Comparison of ENCODE assay signal across 1 cellular context in genomic region chrX:154547245-154548027, GRCh38.
TF ChIP-seq lines count a peak whose summit lies in the region.

Gene IKBKG, plus strand, starts transcription at chrX:154547620. Its CDS starts 4,383 bp downstream, at chrX:154552003.

TF ChIP-seq in K562, 482 proteins besides CTCF, POLR2A, EP300 and RAD21 (continued from another document and continues in another):
- TF ChIP-seq, protein P1, sequence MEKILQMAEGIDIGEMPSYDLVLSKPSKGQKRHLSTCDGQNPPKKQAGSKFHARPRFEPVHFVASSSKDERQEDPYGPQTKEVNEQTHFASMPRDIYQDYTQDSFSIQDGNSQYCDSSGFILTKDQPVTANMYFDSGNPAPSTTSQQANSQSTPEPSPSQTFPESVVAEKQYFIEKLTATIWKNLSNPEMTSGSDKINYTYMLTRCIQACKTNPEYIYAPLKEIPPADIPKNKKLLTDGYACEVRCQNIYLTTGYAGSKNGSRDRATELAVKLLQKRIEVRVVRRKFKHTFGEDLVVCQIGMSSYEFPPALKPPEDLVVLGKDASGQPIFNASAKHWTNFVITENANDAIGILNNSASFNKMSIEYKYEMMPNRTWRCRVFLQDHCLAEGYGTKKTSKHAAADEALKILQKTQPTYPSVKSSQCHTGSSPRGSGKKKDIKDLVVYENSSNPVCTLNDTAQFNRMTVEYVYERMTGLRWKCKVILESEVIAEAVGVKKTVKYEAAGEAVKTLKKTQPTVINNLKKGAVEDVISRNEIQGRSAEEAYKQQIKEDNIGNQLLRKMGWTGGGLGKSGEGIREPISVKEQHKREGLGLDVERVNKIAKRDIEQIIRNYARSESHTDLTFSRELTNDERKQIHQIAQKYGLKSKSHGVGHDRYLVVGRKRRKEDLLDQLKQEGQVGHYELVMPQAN (IDR thresholded peaks at IDR 0.05; ENCODE audit: borderline replicate concordance) = peak; percentile 85; the same call in 1 of the 2 replicates
- TF ChIP-seq, protein P2, sequence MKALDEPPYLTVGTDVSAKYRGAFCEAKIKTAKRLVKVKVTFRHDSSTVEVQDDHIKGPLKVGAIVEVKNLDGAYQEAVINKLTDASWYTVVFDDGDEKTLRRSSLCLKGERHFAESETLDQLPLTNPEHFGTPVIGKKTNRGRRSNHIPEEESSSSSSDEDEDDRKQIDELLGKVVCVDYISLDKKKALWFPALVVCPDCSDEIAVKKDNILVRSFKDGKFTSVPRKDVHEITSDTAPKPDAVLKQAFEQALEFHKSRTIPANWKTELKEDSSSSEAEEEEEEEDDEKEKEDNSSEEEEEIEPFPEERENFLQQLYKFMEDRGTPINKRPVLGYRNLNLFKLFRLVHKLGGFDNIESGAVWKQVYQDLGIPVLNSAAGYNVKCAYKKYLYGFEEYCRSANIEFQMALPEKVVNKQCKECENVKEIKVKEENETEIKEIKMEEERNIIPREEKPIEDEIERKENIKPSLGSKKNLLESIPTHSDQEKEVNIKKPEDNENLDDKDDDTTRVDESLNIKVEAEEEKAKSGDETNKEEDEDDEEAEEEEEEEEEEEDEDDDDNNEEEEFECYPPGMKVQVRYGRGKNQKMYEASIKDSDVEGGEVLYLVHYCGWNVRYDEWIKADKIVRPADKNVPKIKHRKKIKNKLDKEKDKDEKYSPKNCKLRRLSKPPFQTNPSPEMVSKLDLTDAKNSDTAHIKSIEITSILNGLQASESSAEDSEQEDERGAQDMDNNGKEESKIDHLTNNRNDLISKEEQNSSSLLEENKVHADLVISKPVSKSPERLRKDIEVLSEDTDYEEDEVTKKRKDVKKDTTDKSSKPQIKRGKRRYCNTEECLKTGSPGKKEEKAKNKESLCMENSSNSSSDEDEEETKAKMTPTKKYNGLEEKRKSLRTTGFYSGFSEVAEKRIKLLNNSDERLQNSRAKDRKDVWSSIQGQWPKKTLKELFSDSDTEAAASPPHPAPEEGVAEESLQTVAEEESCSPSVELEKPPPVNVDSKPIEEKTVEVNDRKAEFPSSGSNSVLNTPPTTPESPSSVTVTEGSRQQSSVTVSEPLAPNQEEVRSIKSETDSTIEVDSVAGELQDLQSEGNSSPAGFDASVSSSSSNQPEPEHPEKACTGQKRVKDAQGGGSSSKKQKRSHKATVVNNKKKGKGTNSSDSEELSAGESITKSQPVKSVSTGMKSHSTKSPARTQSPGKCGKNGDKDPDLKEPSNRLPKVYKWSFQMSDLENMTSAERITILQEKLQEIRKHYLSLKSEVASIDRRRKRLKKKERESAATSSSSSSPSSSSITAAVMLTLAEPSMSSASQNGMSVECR (CRISPR knock-in tag; IDR thresholded peaks at IDR 0.05) = peak; percentile 48; the same call in 1 of the 2 replicates
- TF ChIP-seq, protein P3, sequence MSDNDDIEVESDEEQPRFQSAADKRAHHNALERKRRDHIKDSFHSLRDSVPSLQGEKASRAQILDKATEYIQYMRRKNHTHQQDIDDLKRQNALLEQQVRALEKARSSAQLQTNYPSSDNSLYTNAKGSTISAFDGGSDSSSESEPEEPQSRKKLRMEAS (CRISPR knock-in tag; IDR thresholded peaks at IDR 0.05) = peak; percentile 35; the same call in 1 of the 2 replicates
- TF ChIP-seq CXXC5 (CRISPR knock-in tag; IDR thresholded peaks at IDR 0.05) (peak; percentile 92), NCOA1 (IDR thresholded peaks at IDR 0.05; ENCODE audit: low read depth) (0 out of 2 replicates have a peak, but pooled peaks have one; percentile 62), ZNF124 (CRISPR knock-in tag; IDR thresholded peaks at IDR 0.05) (no peak), ZBTB17 (CRISPR knock-in tag; IDR thresholded peaks at IDR 0.05) (no peak), POLR2G (IDR thresholded peaks at IDR 0.05; ENCODE audit: low read depth, low read length) (peak; percentile 79), ZEB2 (IDR thresholded peaks at IDR 0.05) (0 out of 2 replicates have a peak, but pooled peaks have one; percentile 13), ELK1 (CRISPR knock-in tag; IDR thresholded peaks at IDR 0.05) (no peak), GATA2 (CRISPR knock-in tag; IDR thresholded peaks at IDR 0.05) (no peak), FOXM1 (IDR thresholded peaks at IDR 0.05; ENCODE audit: low read depth) (no peak), FOXM1 (CRISPR knock-in tag; IDR thresholded peaks at IDR 0.05; ENCODE audit: low read depth) (0 out of 2 replicates have a peak, but pooled peaks have one; percentile 36), PHF8 (IDR thresholded peaks at IDR 0.05; ENCODE audit: borderline replicate concordance, low read length) (peak; percentile 65; the same call in 1 of the 2 replicates), RBBP5 (IDR thresholded peaks at IDR 0.05; ENCODE audit: borderline replicate concordance, insufficient read depth, low read length, poor library complexity, severe bottlenecking) (peak; percentile 94), NFATC3 (IDR thresholded peaks at IDR 0.05) (peak; percentile 100), TAF7 (tag; IDR thresholded peaks at IDR 0.05) (peak; percentile 34), DIDO1 (tag; IDR thresholded peaks at IDR 0.05; ENCODE audit: low read depth) (peak; percentile 68), MED1 (CRISPR knock-in tag; IDR thresholded peaks at IDR 0.05; ENCODE audit: borderline replicate concordance) (no peak), ZBTB26 (CRISPR knock-in tag; IDR thresholded peaks at IDR 0.05) (no peak), MBD2 (IDR thresholded peaks at IDR 0.05; ENCODE audit: borderline replicate concordance, low read depth) (peak; percentile 33; the same call in 1 of the 2 replicates), MECOM (CRISPR knock-in tag; IDR thresholded peaks at IDR 0.05) (no peak), SP1 (CRISPR knock-in tag; IDR thresholded peaks at IDR 0.05) (peak; percentile 90), ARHGAP35 (IDR thresholded peaks at IDR 0.05; ENCODE audit: partially characterized antibody) (no peak), SNIP1 (IDR thresholded peaks at IDR 0.05; ENCODE audit: low read depth) (peak; percentile 93), RBM25 (IDR thresholded peaks at IDR 0.05; ENCODE audit: low read depth, low read length, severe bottlenecking) (peak; percentile 19), ZNF764 (CRISPR knock-in tag; IDR thresholded peaks at IDR 0.05; ENCODE audit: low read depth) (no peak), SMAD4 (CRISPR knock-in tag; conservative IDR thresholded peaks at IDR 0.05) (peak; percentile 76), SRF (CRISPR knock-in tag; IDR thresholded peaks at IDR 0.05) (peak in 1 of 2 experiments; percentile 53; a peak in 1 of 4 replicates), PRMT5 (CRISPR knock-in tag; IDR thresholded peaks at IDR 0.05) (no peak), ZNF24 (IDR thresholded peaks at IDR 0.05) (no peak), MAFF (IDR thresholded peaks at IDR 0.05; ENCODE audit: low read length) (no peak)
- TF ChIP-seq, protein P4, sequence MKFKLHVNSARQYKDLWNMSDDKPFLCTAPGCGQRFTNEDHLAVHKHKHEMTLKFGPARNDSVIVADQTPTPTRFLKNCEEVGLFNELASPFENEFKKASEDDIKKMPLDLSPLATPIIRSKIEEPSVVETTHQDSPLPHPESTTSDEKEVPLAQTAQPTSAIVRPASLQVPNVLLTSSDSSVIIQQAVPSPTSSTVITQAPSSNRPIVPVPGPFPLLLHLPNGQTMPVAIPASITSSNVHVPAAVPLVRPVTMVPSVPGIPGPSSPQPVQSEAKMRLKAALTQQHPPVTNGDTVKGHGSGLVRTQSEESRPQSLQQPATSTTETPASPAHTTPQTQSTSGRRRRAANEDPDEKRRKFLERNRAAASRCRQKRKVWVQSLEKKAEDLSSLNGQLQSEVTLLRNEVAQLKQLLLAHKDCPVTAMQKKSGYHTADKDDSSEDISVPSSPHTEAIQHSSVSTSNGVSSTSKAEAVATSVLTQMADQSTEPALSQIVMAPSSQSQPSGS (CRISPR knock-in tag; IDR thresholded peaks at IDR 0.05) = no peak
- TF ChIP-seq, protein P5, sequence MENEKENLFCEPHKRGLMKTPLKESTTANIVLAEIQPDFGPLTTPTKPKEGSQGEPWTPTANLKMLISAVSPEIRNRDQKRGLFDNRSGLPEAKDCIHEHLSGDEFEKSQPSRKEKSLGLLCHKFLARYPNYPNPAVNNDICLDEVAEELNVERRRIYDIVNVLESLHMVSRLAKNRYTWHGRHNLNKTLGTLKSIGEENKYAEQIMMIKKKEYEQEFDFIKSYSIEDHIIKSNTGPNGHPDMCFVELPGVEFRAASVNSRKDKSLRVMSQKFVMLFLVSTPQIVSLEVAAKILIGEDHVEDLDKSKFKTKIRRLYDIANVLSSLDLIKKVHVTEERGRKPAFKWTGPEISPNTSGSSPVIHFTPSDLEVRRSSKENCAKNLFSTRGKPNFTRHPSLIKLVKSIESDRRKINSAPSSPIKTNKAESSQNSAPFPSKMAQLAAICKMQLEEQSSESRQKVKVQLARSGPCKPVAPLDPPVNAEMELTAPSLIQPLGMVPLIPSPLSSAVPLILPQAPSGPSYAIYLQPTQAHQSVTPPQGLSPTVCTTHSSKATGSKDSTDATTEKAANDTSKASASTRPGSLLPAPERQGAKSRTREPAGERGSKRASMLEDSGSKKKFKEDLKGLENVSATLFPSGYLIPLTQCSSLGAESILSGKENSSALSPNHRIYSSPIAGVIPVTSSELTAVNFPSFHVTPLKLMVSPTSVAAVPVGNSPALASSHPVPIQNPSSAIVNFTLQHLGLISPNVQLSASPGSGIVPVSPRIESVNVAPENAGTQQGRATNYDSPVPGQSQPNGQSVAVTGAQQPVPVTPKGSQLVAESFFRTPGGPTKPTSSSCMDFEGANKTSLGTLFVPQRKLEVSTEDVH (IDR thresholded peaks at IDR 0.05; ENCODE audit: low read depth, partially characterized antibody) = peak; percentile 98
- TF ChIP-seq, protein P6, sequence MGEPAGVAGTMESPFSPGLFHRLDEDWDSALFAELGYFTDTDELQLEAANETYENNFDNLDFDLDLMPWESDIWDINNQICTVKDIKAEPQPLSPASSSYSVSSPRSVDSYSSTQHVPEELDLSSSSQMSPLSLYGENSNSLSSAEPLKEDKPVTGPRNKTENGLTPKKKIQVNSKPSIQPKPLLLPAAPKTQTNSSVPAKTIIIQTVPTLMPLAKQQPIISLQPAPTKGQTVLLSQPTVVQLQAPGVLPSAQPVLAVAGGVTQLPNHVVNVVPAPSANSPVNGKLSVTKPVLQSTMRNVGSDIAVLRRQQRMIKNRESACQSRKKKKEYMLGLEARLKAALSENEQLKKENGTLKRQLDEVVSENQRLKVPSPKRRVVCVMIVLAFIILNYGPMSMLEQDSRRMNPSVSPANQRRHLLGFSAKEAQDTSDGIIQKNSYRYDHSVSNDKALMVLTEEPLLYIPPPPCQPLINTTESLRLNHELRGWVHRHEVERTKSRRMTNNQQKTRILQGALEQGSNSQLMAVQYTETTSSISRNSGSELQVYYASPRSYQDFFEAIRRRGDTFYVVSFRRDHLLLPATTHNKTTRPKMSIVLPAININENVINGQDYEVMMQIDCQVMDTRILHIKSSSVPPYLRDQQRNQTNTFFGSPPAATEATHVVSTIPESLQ (CRISPR knock-in tag; IDR thresholded peaks at IDR 0.05) = 0 out of 2 replicates have a peak, but pooled peaks have one; percentile 72
- TF ChIP-seq, protein P7, sequence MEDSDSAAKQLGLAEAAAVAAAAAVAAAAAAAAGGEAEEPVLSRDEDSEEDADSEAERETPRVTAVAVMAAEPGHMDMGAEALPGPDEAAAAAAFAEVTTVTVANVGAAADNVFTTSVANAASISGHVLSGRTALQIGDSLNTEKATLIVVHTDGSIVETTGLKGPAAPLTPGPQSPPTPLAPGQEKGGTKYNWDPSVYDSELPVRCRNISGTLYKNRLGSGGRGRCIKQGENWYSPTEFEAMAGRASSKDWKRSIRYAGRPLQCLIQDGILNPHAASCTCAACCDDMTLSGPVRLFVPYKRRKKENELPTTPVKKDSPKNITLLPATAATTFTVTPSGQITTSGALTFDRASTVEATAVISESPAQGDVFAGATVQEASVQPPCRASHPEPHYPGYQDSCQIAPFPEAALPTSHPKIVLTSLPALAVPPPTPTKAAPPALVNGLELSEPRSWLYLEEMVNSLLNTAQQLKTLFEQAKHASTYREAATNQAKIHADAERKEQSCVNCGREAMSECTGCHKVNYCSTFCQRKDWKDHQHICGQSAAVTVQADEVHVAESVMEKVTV (CRISPR knock-in tag; IDR thresholded peaks at IDR 0.05) = no peak
